8 cellular contexts compared by ENCODE assay signal in the genomic region with DNA sequence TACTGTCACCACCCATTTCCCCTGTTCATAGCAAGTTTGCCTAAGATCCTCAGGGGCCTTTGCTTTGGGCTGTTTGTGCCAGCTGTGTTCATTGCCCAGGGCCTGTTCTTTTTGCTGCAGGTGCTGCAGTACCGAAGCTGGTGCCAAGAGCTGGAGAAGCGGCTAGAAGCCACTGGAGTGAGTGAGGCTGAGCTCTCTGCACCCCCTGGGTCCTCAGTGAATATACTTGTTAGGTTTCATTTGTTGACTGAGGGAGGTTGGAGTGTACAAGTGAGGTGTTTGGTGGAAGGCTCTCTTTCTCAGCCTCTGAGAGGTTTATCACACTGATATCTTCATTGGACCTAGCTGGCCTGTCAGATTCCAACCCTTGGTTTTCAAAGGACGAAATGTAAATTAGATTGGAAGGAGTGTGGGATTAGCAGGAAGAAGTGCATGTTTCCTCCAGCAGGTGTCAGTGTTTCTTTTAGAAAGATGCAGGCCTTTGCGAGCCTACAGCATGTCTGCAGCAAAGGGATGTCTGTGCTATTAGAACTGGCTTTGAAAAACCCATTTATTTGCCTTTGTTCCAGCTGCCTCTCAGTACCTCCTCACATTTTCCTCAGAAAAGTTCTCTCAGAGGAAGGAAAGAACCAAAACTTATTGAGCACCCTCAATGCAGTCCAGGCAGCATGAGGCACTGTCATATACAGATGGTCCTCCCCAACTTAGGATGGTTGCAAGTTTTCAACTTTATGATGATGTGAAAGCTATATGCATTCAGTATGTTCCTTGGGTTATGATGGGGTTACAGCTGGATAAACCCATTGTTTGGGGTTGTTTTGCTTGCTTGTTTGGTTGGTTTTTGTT. TPM values are rescaled to one million over a fixed set of nuclear protein-coding genes. Genes with fewer than 3 reads are reported as not detected.
DNase-seq lines count a peak whose midpoint lies in the region; ATAC-seq and TF ChIP-seq lines count a peak whose summit lies in the region.

No MANE protein-coding gene starts in this region.

- no peak for TF ChIP-seq EP300 in stomach (IDR thresholded peaks at IDR 0.05)

- H3K4me3 Mint-ChIP-seq in CD4-positive, alpha-beta memory T cell = peak overlapping the region in 1 of 8 donors; percentile 15
- no peak overlapping the region for H3K4me3 Mint-ChIP-seq in endothelial cell (ENCODE audit: unreplicated experiment)

- no peaks in the 10 kb centered on the region for H3K9me3 Mint-ChIP-seq in CD4-positive, alpha-beta memory T cell
- H3K9me3 Mint-ChIP-seq in endothelial cell (ENCODE audit: unreplicated experiment) = no peaks in the 10 kb centered on the region

- ATAC-seq in HG02678 (IDR thresholded peaks at IDR 0.05; ENCODE audit: unreplicated experiment) (peak; percentile 41), GM18520 (IDR thresholded peaks at IDR 0.05; ENCODE audit: unreplicated experiment) (no peak)

- no peaks in the 10 kb centered on the region for H3K27me3 ChIP-seq in CD4-positive, alpha-beta memory T cell (ENCODE audit: insufficient read depth, low read length)
- H3K27me3 ChIP-seq in stomach = no peaks in the 10 kb centered on the region

- no peaks in the 10 kb centered on the region for H3K27me3 Mint-ChIP-seq in CD4-positive, alpha-beta memory T cell
- peaks cover 4% of the 10 kb centered on the region for H3K27me3 Mint-ChIP-seq in endothelial cell (ENCODE audit: unreplicated experiment)

- no peaks in the 10 kb centered on the region for H3K9me3 ChIP-seq in CD4-positive, alpha-beta memory T cell (ENCODE audit: control insufficient read depth in 1 of 2, low read length in 2 of 2)
- no peaks in the 10 kb centered on the region for H3K9me3 ChIP-seq in stomach

- DNase-seq in CD4-positive, alpha-beta memory T cell = peak; percentile 59 to 67 (median 64)
- DNase-seq in NCI-H748 (lab: John Stamatoyannopoulos, UW; ENCODE audit: unreplicated experiment) (peak; percentile 68), endothelial cell (ENCODE audit: low spot score) (peak; percentile 67), middle frontal gyrus (ENCODE audit: extremely low spot score, low spot score) (peak; percentile 54), stomach (peak; percentile 58)
- peak; percentile 38 to 47 for DNase-seq in activated CD4-positive, alpha-beta T cell treated with anti-CD3 and anti-CD28 coated beads, Interleukin-2, amount 50 U/mL, for 4 hours

- peak overlapping the region in 2 of 7 donors; percentile 21 to 71 for H3K27ac Mint-ChIP-seq in CD4-positive, alpha-beta memory T cell
- no peak overlapping the region for H3K27ac Mint-ChIP-seq in endothelial cell (ENCODE audit: unreplicated experiment)

- POLR2A ChIA-PET in CD4-positive, alpha-beta memory T cell (lab: Charles Lee; ENCODE audit: partially characterized antibody) = interaction anchor here (1.0 to 2.2 kb wide), 6 partner anchors 9 to 421 kb away, joined by 3 to 10 read pairs (median 4); a partner anchor contains a TSS

- intact Hi-C loops in CD4-positive, alpha-beta memory T cell (cut with micrococcal nuclease) = loop anchor here (1.0 to 10.0 kb wide), 5 partner anchors 60 to 674 kb away; a partner anchor contains a TSS
- intact Hi-C loops in stomach (cut with DNase I; ENCODE audit: low total_unique reads) = no loop called here

- H3K4me3 ChIP-seq in CD4-positive, alpha-beta memory T cell (ENCODE audit: low read length in 2 of 2) = no peak overlapping the region
- H3K4me3 ChIP-seq in stomach = no peak overlapping the region

- 25 to 42% (median 34%) methylated on average over 4 of the region's 4 CpGs for WGBS in stomach, 5 donors

- TF ChIP-seq CTCF in endothelial cell (IDR thresholded peaks at IDR 0.05; ENCODE audit: unreplicated experiment) (peak; percentile 74), stomach (IDR thresholded peaks at IDR 0.05) (peak in 5 of 7 experiments; percentile 63 to 77 (median 71))

- peaks cover 8% of the 10 kb centered on the region for H3K4me1 ChIP-seq in CD4-positive, alpha-beta memory T cell (ENCODE audit: insufficient read depth, low read length)
- peaks cover 0 to 20% (median 8%) of the 10 kb centered on the region in 4 donors for H3K4me1 ChIP-seq in stomach

- no peak for TF ChIP-seq POLR2A in stomach (IDR thresholded peaks at IDR 0.05)

- peaks cover 11% of the 10 kb centered on the region for H3K36me3 ChIP-seq in CD4-positive, alpha-beta memory T cell (ENCODE audit: insufficient read depth, low read length)
- H3K36me3 ChIP-seq in stomach = peaks cover 4 to 87% (median 69%) of the 10 kb centered on the region in 4 donors

- CTCF ChIA-PET in CD4-positive, alpha-beta memory T cell (lab: Charles Lee; ENCODE audit: partially characterized antibody) = interaction anchor here (0.6 to 4.5 kb wide), 29 partner anchors 8 to 529 kb away, joined by 3 to 47 read pairs (median 5); a partner anchor contains a TSS

- peaks cover 4 to 8% (median 7%) of the 10 kb centered on the region in 4 donors for H3K4me1 Mint-ChIP-seq in CD4-positive, alpha-beta memory T cell
- H3K4me1 Mint-ChIP-seq in endothelial cell (ENCODE audit: unreplicated experiment) = peaks cover 17% of the 10 kb centered on the region

- peaks cover 0 to 37% of the 10 kb centered on the region in 2 donors for H3K36me3 Mint-ChIP-seq in CD4-positive, alpha-beta memory T cell
- H3K36me3 Mint-ChIP-seq in endothelial cell (ENCODE audit: low read depth, unreplicated experiment) = peaks cover 4% of the 10 kb centered on the region

- no peak overlapping the region for H3K27ac ChIP-seq in CD4-positive, alpha-beta memory T cell (ENCODE audit: low read depth, low read length)
- H3K27ac ChIP-seq in stomach = no peak overlapping the region

RNA-seq across cellular contexts. Expression of a gene that starts 8.3 kb away (rescaled TPM):
- 10 to 100 TPM; 71.3 to 76.9 TPM for total RNA-seq in CD4-positive, alpha-beta memory T cell
- 10 to 100 TPM in 1 of 2 donors, 1 to 10 TPM in 1; 4.4 to 14.1 TPM for polyA plus RNA-seq in CD4-positive, alpha-beta memory T cell
- 30.7 TPM for total RNA-seq in endothelial cell (ENCODE audit: unreplicated experiment)
- total RNA-seq in stomach = 10 to 100 TPM in 3 of 5 donors, 1 to 10 TPM in 2; 2.9 to 51.3 (median 19.3) TPM
- polyA plus RNA-seq in stomach = 1 to 10 TPM; 3.8 to 7.2 (median 6.6) TPM

RNA-seq across cellular contexts. Expression of a gene that starts 25.6 kb away (rescaled TPM):
- not detected for total RNA-seq in CD4-positive, alpha-beta memory T cell
- not detected for polyA plus RNA-seq in CD4-positive, alpha-beta memory T cell
- total RNA-seq in endothelial cell (ENCODE audit: unreplicated experiment) (not detected), stomach (under 1 TPM in 2 of 5 donors, not detected in 3; 0.18 to 0.58 TPM)
- polyA plus RNA-seq in stomach = under 1 TPM in 1 of 3 donors, not detected in 2; 0.33 TPM

RNA-seq across cellular contexts. Expression of a gene that starts 51.9 kb away (rescaled TPM):
- total RNA-seq in CD4-positive, alpha-beta memory T cell = 10 to 100 TPM; 46.4 to 49.3 TPM
- polyA plus RNA-seq in CD4-positive, alpha-beta memory T cell = 10 to 100 TPM; 13.9 to 21.1 TPM
- total RNA-seq in endothelial cell (ENCODE audit: unreplicated experiment) = 41.7 TPM
- total RNA-seq in stomach = 100 to 1,000 TPM in 1 of 5 donors, 10 to 100 TPM in 3, 1 to 10 TPM in 1; 9.3 to 194 (median 25.6) TPM
- polyA plus RNA-seq in stomach = 10 to 100 TPM; 13.9 to 27.7 (median 26.5) TPM
